Comparison of ENCODE assay signal across 29 cellular contexts in the genomic region with DNA sequence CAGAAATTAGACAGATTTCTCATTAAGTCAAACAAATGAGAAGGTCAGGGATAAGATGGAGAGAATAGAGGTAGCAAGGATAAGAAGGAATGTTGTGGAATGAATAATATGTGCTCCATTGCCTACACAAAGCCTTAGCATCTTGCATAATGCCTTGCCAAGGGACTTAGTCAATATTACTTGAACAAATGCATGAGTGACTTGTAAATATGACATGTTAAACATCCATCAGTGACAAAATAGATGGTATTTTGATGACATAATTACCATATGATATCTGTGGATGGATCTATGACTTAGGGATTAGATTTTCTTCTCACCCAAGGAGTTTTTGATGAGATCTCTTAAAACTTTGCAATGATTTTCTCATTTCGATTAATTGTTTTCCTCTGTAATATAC.
"Had no signal": no experiment of that assay in that cellular context is flagged by ENCODE, and none has a peak within 500 bp of the region (broad histone marks: within the 10 kb centered on the region; RNA-seq: fewer than 3 reads in every experiment).

No MANE protein-coding gene starts in this region.

- H3K4me1 ChIP-seq: breast epithelium, heart right ventricle, left lung, lower lobe of right lung, neural progenitor cell, parathyroid adenoma, psoas muscle, right atrium auricular region, stomach, tibial artery had no signal

- ATAC-seq: esophagus mucosa; heart right ventricle; lower lobe of right lung; naive thymus-derived CD8-positive, alpha-beta T cell; psoas muscle; stimulated activated naive B cell treated with anti-CD40 and anti-IgM and Interleukin-4, amounts not matched to agents 10 μg/mL and 1 μg/mL and 100 μg/mL, for 72 hours had no signal

- H3K27me3 ChIP-seq: breast epithelium, heart right ventricle, neural progenitor cell, right atrium auricular region, stomach, tibial artery had no signal

- H3K4me3 ChIP-seq: breast epithelium, heart right ventricle, left lung, lower lobe of right lung, neural progenitor cell, psoas muscle, right atrium auricular region, stomach, tibial artery had no signal

- H3K36me3 ChIP-seq: breast epithelium, heart right ventricle, left lung, lower lobe of right lung, neural progenitor cell, right atrium auricular region, stomach, tibial artery had no signal

- H3K9me3 ChIP-seq: breast epithelium, left lung, lower lobe of right lung, psoas muscle, right atrium auricular region, stomach, tibial artery had no signal

- H3K9me3 Mint-ChIP-seq: activated naive CD4-positive, alpha-beta T cell treated with anti-CD3 and anti-CD28 coated beads, Interleukin-2, amount 10 ng/mL, durations not matched to agents 7 days and 5 days; activated T-helper 1 cell treated with anti-CD3 and anti-CD28 coated beads, Interleukin-12 subunit alpha, Interleukin-12 subunit beta, Interleukin-2, Interleukin-4 antibody, amounts not matched to agents 30 ng/mL and 10 ng/mL and 1 ng/mL, durations not matched to agents 14 hours and 24 hours and 36 hours; naive thymus-derived CD8-positive, alpha-beta T cell; neural progenitor cell had no signal

- H3K27ac ChIP-seq: breast epithelium, heart right ventricle, left lung, lower lobe of right lung, neural progenitor cell, parathyroid adenoma, psoas muscle, right atrium auricular region, stomach, tibial artery had no signal

- DNase-seq: activated CD4-positive, alpha-beta T cell treated with anti-CD3 and anti-CD28 coated beads for 4 hours; activated CD4-positive, alpha-beta T cell treated with anti-CD3 and anti-CD28 coated beads, Interleukin-2, amount 50 U/mL, for 48 hours; activated CD4-positive, CD25-positive, alpha-beta regulatory T cell; activated CD8-positive, alpha-beta memory T cell treated with anti-CD3 and anti-CD28 coated beads for 24 hours; activated CD8-positive, alpha-beta memory T cell treated with anti-CD3 and anti-CD28 coated beads, Interleukin-2, amount 50 U/mL, for 4 hours; activated gamma-delta T cell; activated naive CD4-positive, alpha-beta T cell treated with anti-CD3 and anti-CD28 coated beads, Interleukin-2, amount 10 ng/mL, durations not matched to agents 7 days and 5 days; activated T-cell treated with anti-CD3 and anti-CD28 coated beads, Interleukin-2, amount 50 U/mL, for 1 hour; amygdala; central memory CD4-positive, alpha-beta T cell; heart right ventricle; kidney glomerular epithelial cell; left lung; lower lobe of right lung; mesenchymal stem cell; naive thymus-derived CD8-positive, alpha-beta T cell; occipital lobe; psoas muscle; stimulated activated CD4-positive, alpha-beta T cell treated with anti-CD3 and anti-CD28 coated beads, Interleukin-15, amount 100 ng/mL, for 24 hours; stimulated activated CD4-positive, alpha-beta T cell treated with anti-CD3 and anti-CD28 coated beads, Interleukin-2, amount 100 ng/mL, for 24 hours; stimulated activated naive B cell treated with anti-CD40 and anti-IgM and Interleukin-4, amounts not matched to agents 10 μg/mL and 1 μg/mL and 100 μg/mL, for 72 hours; stomach; tibial artery had no signal

- H3K36me3 Mint-ChIP-seq: activated naive CD4-positive, alpha-beta T cell treated with anti-CD3 and anti-CD28 coated beads, Interleukin-2, amount 10 ng/mL, durations not matched to agents 7 days and 5 days; naive thymus-derived CD8-positive, alpha-beta T cell; neural progenitor cell; stimulated activated naive B cell treated with anti-CD40 and anti-IgM and Interleukin-4, amounts not matched to agents 10 μg/mL and 1 μg/mL and 100 μg/mL, for 72 hours had no signal

- H3K27ac Mint-ChIP-seq: activated naive CD4-positive, alpha-beta T cell treated with anti-CD3 and anti-CD28 coated beads, Interleukin-2, amount 10 ng/mL, durations not matched to agents 7 days and 5 days; activated T-helper 1 cell treated with anti-CD3 and anti-CD28 coated beads, Interleukin-12 subunit alpha, Interleukin-12 subunit beta, Interleukin-2, Interleukin-4 antibody, amounts not matched to agents 30 ng/mL and 10 ng/mL and 1 ng/mL, durations not matched to agents 14 hours and 24 hours and 36 hours; naive thymus-derived CD8-positive, alpha-beta T cell; neural progenitor cell; stimulated activated naive B cell treated with anti-CD40 and anti-IgM and Interleukin-4, amounts not matched to agents 10 μg/mL and 1 μg/mL and 100 μg/mL, for 72 hours had no signal
